In the genomic region with DNA sequence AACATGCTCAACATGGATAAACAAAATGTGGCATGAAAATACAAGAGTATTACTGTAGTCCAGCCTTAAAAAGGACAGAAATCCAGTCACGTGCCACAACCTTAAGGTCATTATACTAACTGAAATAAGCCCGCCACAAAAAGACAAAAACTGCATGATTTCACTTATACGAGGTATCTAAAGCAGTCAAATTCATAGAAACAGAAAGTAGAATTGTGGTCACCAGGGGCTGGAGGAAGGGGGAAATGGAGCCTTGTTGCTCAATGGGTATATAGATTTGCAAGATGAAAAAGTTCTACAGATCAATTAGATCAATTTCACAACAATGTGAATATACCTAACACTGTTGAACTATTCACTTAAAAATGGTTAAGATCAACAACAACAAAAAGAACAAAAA, we compare ENCODE assay signal across 8 cellular contexts. TPM values are rescaled to one million over a fixed set of nuclear protein-coding genes. Genes with fewer than 3 reads are reported as not detected.
DNase-seq lines count a peak whose midpoint lies in the region; ATAC-seq and TF ChIP-seq lines count a peak whose summit lies in the region.

No MANE protein-coding gene starts in this region.

- ATAC-seq in GM18498 (IDR thresholded peaks at IDR 0.05; ENCODE audit: unreplicated experiment) (peak; percentile 91), GM21367 (IDR thresholded peaks at IDR 0.05; ENCODE audit: unreplicated experiment) (peak; percentile 84), HG03280 (IDR thresholded peaks at IDR 0.05; ENCODE audit: unreplicated experiment) (peak; percentile 83)
- ATAC-seq in activated CD8-positive, alpha-beta T cell treated with anti-CD3 and anti-CD28 coated beads for 36 hours = peak; percentile 72

- H3K27me3 Mint-ChIP-seq in activated CD8-positive, alpha-beta T cell treated with anti-CD3 and anti-CD28 coated beads for 36 hours = no peaks in the 10 kb centered on the region
- H3K27me3 Mint-ChIP-seq in endodermal cell (ENCODE audit: insufficient read depth) = no peaks in the 10 kb centered on the region

- CTCF ChIA-PET in activated CD8-positive, alpha-beta T cell treated with anti-CD3 and anti-CD28 coated beads for 36 hours (lab: Charles Lee) = interaction anchor here (1.2 to 1.9 kb wide), 3 partner anchors 15 to 142 kb away, joined by 3 to 12 read pairs (median 8); no protein-coding TSS in a partner anchor

- H3K9ac ChIP-seq in endodermal cell (ENCODE audit: extremely low read depth, low read length, poor library complexity, severe bottlenecking) = no peak overlapping the region

- peak; percentile 44 for DNase-seq in activated CD8-positive, alpha-beta T cell treated with anti-CD3 and anti-CD28 coated beads for 36 hours
- no peak for DNase-seq in endodermal cell
- DNase-seq in NCI-H2081 (lab: John Stamatoyannopoulos, UW) = no peak
- no peak for DNase-seq in esophagus muscularis mucosa (ENCODE audit: extremely low spot score)
- no peak for DNase-seq in Ammon's horn (ENCODE audit: low spot score)

- H3K4me1 Mint-ChIP-seq in activated CD8-positive, alpha-beta T cell treated with anti-CD3 and anti-CD28 coated beads for 36 hours (ENCODE audit: low read depth) = peaks cover 73% of the 10 kb centered on the region
- H3K4me1 Mint-ChIP-seq in endodermal cell = no peaks in the 10 kb centered on the region

- no peak for TF ChIP-seq POLR2A in esophagus muscularis mucosa (IDR thresholded peaks at IDR 0.05; ENCODE audit: low read depth)

- H3K27me3 ChIP-seq in endodermal cell (ENCODE audit: control insufficient read depth, insufficient read depth, low read length, poor library complexity, severe bottlenecking) (no peaks in the 10 kb centered on the region), esophagus muscularis mucosa (no peaks in the 10 kb centered on the region)

- intact Hi-C loops in activated CD8-positive, alpha-beta T cell treated with anti-CD3 and anti-CD28 coated beads for 36 hours (cut with micrococcal nuclease) = no loop called here
- intact Hi-C loops in esophagus muscularis mucosa (cut with DNase I) = no loop called here

- WGBS in endodermal cell (ENCODE audit: insufficient coverage in 1 of 2, insufficient read length in 1 of 2), 2 experiments = 91 to 100% methylated on average over 1 to 3 of the region's 3 CpGs
- 78% methylated on average over 3 of the region's 3 CpGs for WGBS in esophagus muscularis mucosa

- TF ChIP-seq EP300 in esophagus muscularis mucosa (IDR thresholded peaks at IDR 0.05) = no peak

- POLR2A ChIA-PET in activated CD8-positive, alpha-beta T cell treated with anti-CD3 and anti-CD28 coated beads for 36 hours (lab: Charles Lee) = no interaction called here

- H3K27ac ChIP-seq in endodermal cell (ENCODE audit: low read depth, low read length) = no peak overlapping the region
- H3K27ac ChIP-seq in esophagus muscularis mucosa (replicated peaks in 1 of 4) = no peak overlapping the region

- H3K9me3 Mint-ChIP-seq in activated CD8-positive, alpha-beta T cell treated with anti-CD3 and anti-CD28 coated beads for 36 hours = peaks cover 2% of the 10 kb centered on the region
- H3K9me3 Mint-ChIP-seq in endodermal cell = no peaks in the 10 kb centered on the region

- peaks cover 63% of the 10 kb centered on the region for H3K36me3 Mint-ChIP-seq in activated CD8-positive, alpha-beta T cell treated with anti-CD3 and anti-CD28 coated beads for 36 hours (ENCODE audit: low read depth)
- peaks cover 26% of the 10 kb centered on the region for H3K36me3 Mint-ChIP-seq in endodermal cell (ENCODE audit: low read depth)

- H3K27ac Mint-ChIP-seq in activated CD8-positive, alpha-beta T cell treated with anti-CD3 and anti-CD28 coated beads for 36 hours = peak overlapping the region; percentile 0
- no peak overlapping the region for H3K27ac Mint-ChIP-seq in endodermal cell

- H3K9me3 ChIP-seq in endodermal cell (ENCODE audit: control insufficient read depth, low read length) (no peaks in the 10 kb centered on the region), esophagus muscularis mucosa (no peaks in the 10 kb centered on the region)

- no peaks in the 10 kb centered on the region for H3K4me1 ChIP-seq in endodermal cell (ENCODE audit: control insufficient read depth, insufficient read depth, low read length)
- peaks cover 0 to 15% (median 3%) of the 10 kb centered on the region in 4 donors for H3K4me1 ChIP-seq in esophagus muscularis mucosa

- no peak overlapping the region for H3K4me3 ChIP-seq in endodermal cell (ENCODE audit: low read length)
- no peak overlapping the region for H3K4me3 ChIP-seq in esophagus muscularis mucosa

- TF ChIP-seq CTCF in activated CD8-positive, alpha-beta T cell treated with anti-CD3 and anti-CD28 coated beads for 36 hours (IDR thresholded peaks at IDR 0.05) = no peak
- no peak for TF ChIP-seq CTCF in endodermal cell (conservative IDR thresholded peaks at IDR 0.05)
- no peak for TF ChIP-seq CTCF in esophagus muscularis mucosa (IDR thresholded peaks at IDR 0.05)

- peaks cover 33% of the 10 kb centered on the region for H3K36me3 ChIP-seq in endodermal cell (ENCODE audit: control insufficient read depth, insufficient read depth, low read length)
- peaks cover 17 to 45% (median 28%) of the 10 kb centered on the region in 4 donors for H3K36me3 ChIP-seq in esophagus muscularis mucosa

- peak overlapping the region; percentile 11 for H3K4me3 Mint-ChIP-seq in activated CD8-positive, alpha-beta T cell treated with anti-CD3 and anti-CD28 coated beads for 36 hours
- H3K4me3 Mint-ChIP-seq in endodermal cell = no peak overlapping the region

RNA-seq across cellular contexts. Expression of gene GLB1, which starts 7.4 kb away (rescaled TPM):
- 10 to 100 TPM; 55.4 to 57.5 TPM for total RNA-seq in activated CD8-positive, alpha-beta T cell treated with anti-CD3 and anti-CD28 coated beads for 36 hours
- 10 to 100 TPM; 66.9 to 67.9 TPM for total RNA-seq in endodermal cell
- polyA plus RNA-seq in endodermal cell (2013, experiment 1 of 2) = 39.6 TPM
- polyA plus RNA-seq in endodermal cell (2013, experiment 2 of 2) = 42.1 TPM
- 10 to 100 TPM; 19.9 to 36.8 (median 30.3) TPM for total RNA-seq in esophagus muscularis mucosa

RNA-seq across cellular contexts. Expression of gene TMPPE, which starts 7.4 kb away (rescaled TPM):
- 1 to 10 TPM; 6.5 to 6.6 TPM for total RNA-seq in activated CD8-positive, alpha-beta T cell treated with anti-CD3 and anti-CD28 coated beads for 36 hours
- total RNA-seq in endodermal cell (1 to 10 TPM; 5.2 to 8.4 TPM), esophagus muscularis mucosa (1 to 10 TPM; 6.2 to 9.4 (median 7.0) TPM)
- polyA plus RNA-seq in endodermal cell (2013, experiment 1 of 2) = 1.1 TPM
- 1.4 TPM for polyA plus RNA-seq in endodermal cell (2013, experiment 2 of 2)

RNA-seq across cellular contexts. Expression of gene CRTAP, which starts 24.3 kb away (rescaled TPM):
- 10 to 100 TPM; 32.7 to 35.7 TPM for total RNA-seq in activated CD8-positive, alpha-beta T cell treated with anti-CD3 and anti-CD28 coated beads for 36 hours
- 100 to 1,000 TPM; 164 to 166 TPM for total RNA-seq in endodermal cell
- 109 TPM for polyA plus RNA-seq in endodermal cell (2013, experiment 1 of 2)
- polyA plus RNA-seq in endodermal cell (2013, experiment 2 of 2) = 107 TPM
- total RNA-seq in esophagus muscularis mucosa = 100 to 1,000 TPM; 187 to 282 (median 237) TPM

Comparison
In these comparisons a context has a peak if more than half of its experiments do, and no peak if none do; other contexts are left out.
1. RNA of gene CRTAP, which starts 24.3 kb away (total RNA-seq): 187 to 282 TPM in esophagus muscularis mucosa and 164 to 166 TPM in endodermal cell; 32.7 to 35.7 TPM in activated CD8-positive, alpha-beta T cell treated with anti-CD3 and anti-CD28 coated beads for 36 hours; every median in the first group is over 4 times any median in the second.
2. Peak in every context shown above with its lines, with median percentiles within 50 percentile points of each other: ATAC-seq.